16 cellular contexts compared by ENCODE assay signal in the genomic region with DNA sequence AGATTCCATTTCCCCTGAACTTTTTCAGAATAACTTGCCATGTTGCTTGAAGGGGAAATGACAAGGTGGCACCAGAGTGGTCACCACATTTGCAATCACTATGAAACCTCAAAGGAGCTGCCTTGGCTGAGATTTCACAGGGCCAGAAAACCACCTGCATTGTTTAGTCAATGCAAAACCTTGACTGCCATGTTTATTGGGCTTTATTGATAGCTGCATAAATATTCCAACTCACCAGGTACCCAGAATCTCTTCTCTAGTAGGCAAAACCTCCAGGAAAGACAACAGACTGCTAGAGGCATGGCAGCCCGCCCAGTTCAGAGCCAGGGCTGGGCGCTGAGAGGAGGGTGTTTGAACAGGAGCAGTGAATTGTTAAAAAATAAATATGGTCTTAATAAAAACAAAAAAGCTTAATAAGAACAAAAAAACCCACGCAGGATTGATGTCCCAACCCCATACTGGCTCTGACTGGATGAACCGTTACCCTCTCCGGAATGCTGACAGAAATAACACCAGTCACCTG.
DNase-seq lines count a peak whose midpoint lies in the region; ATAC-seq and TF ChIP-seq lines count a peak whose summit lies in the region.
"Had no signal": no experiment of that assay in that cellular context is flagged by ENCODE, and none has a peak within 500 bp of the region (broad histone marks: within the 10 kb centered on the region; RNA-seq: fewer than 3 reads in every experiment).

No MANE protein-coding gene starts in this region.

- no peaks in the 10 kb centered on the region for H3K9me3 Mint-ChIP-seq in activated CD8-positive, alpha-beta memory T cell treated with anti-CD3 and anti-CD28 coated beads, Interleukin-2, amount 10 ng/mL, durations not matched to agents 7 days and 5 days (ENCODE audit: low read depth)
- no peaks in the 10 kb centered on the region for H3K9me3 Mint-ChIP-seq in activated T-helper 17 cell treated with anti-CD3 and anti-CD28 coated beads, Interleukin-2, amount 50 U/mL, for 72 hours
- H3K9me3 Mint-ChIP-seq: CD14-positive monocyte; CD8-positive, alpha-beta T cell; HFFc6 had no signal

- H3K36me3 Mint-ChIP-seq in activated CD8-positive, alpha-beta memory T cell treated with anti-CD3 and anti-CD28 coated beads, Interleukin-2, amount 10 ng/mL, durations not matched to agents 7 days and 5 days = no peaks in the 10 kb centered on the region
- H3K36me3 Mint-ChIP-seq in activated T-helper 17 cell treated with anti-CD3 and anti-CD28 coated beads, Interleukin-2, amount 50 U/mL, for 72 hours (ENCODE audit: low read depth) = peaks cover 12% of the 10 kb centered on the region

- DNase-seq in DMS153 (lab: John Stamatoyannopoulos, UW) (peak; percentile 12), DMS153 treated with DMSO at 0.1 percent for 48 hours (lab: John Stamatoyannopoulos, UW; ENCODE audit: unreplicated experiment) (no peak), thyroid gland (peak; percentile 89 to 93), NCI-H526 treated with DMSO at 0.1 percent for 48 hours (lab: John Stamatoyannopoulos, UW) (no peak)
- peak; percentile 19 for DNase-seq in activated CD8-positive, alpha-beta memory T cell treated with anti-CD3 and anti-CD28 coated beads, Interleukin-2, amount 10 ng/mL, durations not matched to agents 7 days and 5 days
- no peak for DNase-seq in activated CD8-positive, alpha-beta memory T cell treated with anti-CD3 and anti-CD28 coated beads, Interleukin-2, amount 50 U/mL, for 4 hours
- DNase-seq: CD8-positive, alpha-beta T cell; DMS 273 treated with DMSO at 0.1 percent for 48 hours; DMS79 treated with DMSO at 0.1 percent for 48 hours; EL; HCEC 1CT; HFFc6 had no signal

- H3K27ac ChIP-seq in thyroid gland = peak overlapping the region in 1 of 3 donors; percentile 36
- H3K27ac ChIP-seq: 22Rv1 had no signal

- H3K27ac Mint-ChIP-seq in activated CD8-positive, alpha-beta memory T cell treated with anti-CD3 and anti-CD28 coated beads, Interleukin-2, amount 10 ng/mL, durations not matched to agents 7 days and 5 days = no peak overlapping the region
- H3K27ac Mint-ChIP-seq in activated T-helper 17 cell treated with anti-CD3 and anti-CD28 coated beads, Interleukin-2, amount 50 U/mL, for 72 hours = peak overlapping the region; percentile 28
- H3K27ac Mint-ChIP-seq: CD14-positive monocyte; CD8-positive, alpha-beta T cell; HFFc6 had no signal

- no peak for ATAC-seq in activated CD8-positive, alpha-beta memory T cell treated with anti-CD3 and anti-CD28 coated beads, Interleukin-2, amount 10 ng/mL, durations not matched to agents 7 days and 5 days
- ATAC-seq in activated T-helper 17 cell treated with anti-CD3 and anti-CD28 coated beads, Interleukin-2, amount 50 U/mL, for 72 hours (replicated peaks) = no peak
- ATAC-seq in HG03432 (IDR thresholded peaks at IDR 0.05; ENCODE audit: unreplicated experiment) = no peak
- ATAC-seq: CD8-positive, alpha-beta T cell had no signal

- intact Hi-C loops in thyroid gland (cut with DNase I) = no loop called here

- 31 to 39% methylated on average over 5 of the region's 5 CpGs for WGBS in thyroid gland, 2 donors

- H3K27me3 Mint-ChIP-seq in activated CD8-positive, alpha-beta memory T cell treated with anti-CD3 and anti-CD28 coated beads, Interleukin-2, amount 10 ng/mL, durations not matched to agents 7 days and 5 days = no peaks in the 10 kb centered on the region
- H3K27me3 Mint-ChIP-seq in activated T-helper 17 cell treated with anti-CD3 and anti-CD28 coated beads, Interleukin-2, amount 50 U/mL, for 72 hours = no peaks in the 10 kb centered on the region

- no peak for TF ChIP-seq POLR2A in thyroid gland (IDR thresholded peaks at IDR 0.05)

- H3K4me1 Mint-ChIP-seq in activated CD8-positive, alpha-beta memory T cell treated with anti-CD3 and anti-CD28 coated beads, Interleukin-2, amount 10 ng/mL, durations not matched to agents 7 days and 5 days = no peaks in the 10 kb centered on the region
- H3K4me1 Mint-ChIP-seq in activated T-helper 17 cell treated with anti-CD3 and anti-CD28 coated beads, Interleukin-2, amount 50 U/mL, for 72 hours = peaks cover 4% of the 10 kb centered on the region
- H3K4me1 Mint-ChIP-seq: CD14-positive monocyte had no signal

- H3K4me1 ChIP-seq in thyroid gland = peaks cover 16 to 20% of the 10 kb centered on the region in 2 donors

- H3K27me3 ChIP-seq in thyroid gland = no peaks in the 10 kb centered on the region

- no peaks in the 10 kb centered on the region for H3K9me3 ChIP-seq in thyroid gland

- CTCF ChIA-PET in activated CD8-positive, alpha-beta memory T cell treated with anti-CD3 and anti-CD28 coated beads, Interleukin-2, amount 10 ng/mL, durations not matched to agents 7 days and 5 days (lab: Charles Lee) = no interaction called here

- H3K4me3 ChIP-seq in thyroid gland (replicated peaks in 1 of 3) = no peak overlapping the region

- no peaks in the 10 kb centered on the region for H3K36me3 ChIP-seq in thyroid gland

- H3K4me3 Mint-ChIP-seq in activated CD8-positive, alpha-beta memory T cell treated with anti-CD3 and anti-CD28 coated beads, Interleukin-2, amount 10 ng/mL, durations not matched to agents 7 days and 5 days = no peak overlapping the region
- no peak overlapping the region for H3K4me3 Mint-ChIP-seq in activated T-helper 17 cell treated with anti-CD3 and anti-CD28 coated beads, Interleukin-2, amount 50 U/mL, for 72 hours
- H3K4me3 Mint-ChIP-seq: CD14-positive monocyte; CD8-positive, alpha-beta T cell; HFFc6 had no signal

- TF ChIP-seq CTCF in thyroid gland (IDR thresholded peaks at IDR 0.05) = no peak

Comparison
In these comparisons a context has a peak if more than half of its experiments do, and no peak if none do; other contexts are left out.
1. DNase-seq: peak in DMS153 (single experiment), activated CD8-positive, alpha-beta memory T cell treated with anti-CD3 and anti-CD28 coated beads, Interleukin-2, amount 10 ng/mL, durations not matched to agents 7 days and 5 days (single experiment) and thyroid gland (2 of 2); none in DMS153 treated with DMSO at 0.1 percent for 48 hours (single experiment), activated CD8-positive, alpha-beta memory T cell treated with anti-CD3 and anti-CD28 coated beads, Interleukin-2, amount 50 U/mL, for 4 hours (single experiment) and NCI-H526 treated with DMSO at 0.1 percent for 48 hours (single experiment).